15 cellular contexts compared by ENCODE assay signal in the genomic region with DNA sequence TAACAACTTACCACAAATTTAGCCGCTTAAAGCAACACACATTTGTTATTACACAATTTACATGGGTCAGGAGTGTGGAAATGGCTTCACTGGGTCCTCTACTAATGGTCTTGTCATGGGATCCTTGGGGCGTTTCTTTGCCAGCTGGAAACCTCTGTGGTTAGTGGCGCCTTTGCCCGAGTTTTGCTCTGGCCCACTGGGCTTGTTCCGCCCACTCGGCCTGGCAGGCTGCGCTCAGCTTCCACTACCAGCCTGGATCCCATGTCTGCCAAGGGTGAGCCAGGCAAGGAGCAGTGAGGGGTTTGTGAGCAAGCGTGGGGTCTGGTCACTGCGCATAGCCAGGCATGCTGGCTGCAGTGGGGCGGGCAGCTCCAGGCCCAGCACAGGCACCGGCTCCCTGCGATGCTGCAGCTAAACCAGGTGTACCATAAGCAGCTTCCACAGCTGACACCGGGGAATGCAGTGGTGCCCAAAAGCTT. TPM values are rescaled to one million over a fixed set of nuclear protein-coding genes. Genes with fewer than 3 reads are reported as not detected.
DNase-seq lines count a peak whose midpoint lies in the region; ATAC-seq, FAIRE-seq and TF ChIP-seq lines count a peak whose summit lies in the region.
"Had no signal": no experiment of that assay in that cellular context is flagged by ENCODE, and none has a peak within 500 bp of the region (broad histone marks: within the 10 kb centered on the region; RNA-seq: fewer than 3 reads in every experiment).

No MANE protein-coding gene starts in this region.

- no peak overlapping the region for H3K9ac ChIP-seq in HepG2 (ENCODE audit: insufficient read depth, low read depth, low read length)
- peak overlapping the region; percentile 45 for H3K9ac ChIP-seq in neuronal stem cell (ENCODE audit: low read depth, low read length, poor library complexity)

- no peaks in the 10 kb centered on the region for H3K27me3 ChIP-seq in right lobe of liver
- H3K27me3 ChIP-seq in HepG2 (ENCODE audit: control insufficient read depth in 1 of 2, insufficient read depth in 2 of 2, low read length in 2 of 2) = no peaks in the 10 kb centered on the region
- H3K27me3 ChIP-seq in breast epithelium = no peaks in the 10 kb centered on the region
- H3K27me3 ChIP-seq in neuronal stem cell (ENCODE audit: control insufficient read depth in 3 of 3, insufficient read depth in 3 of 3, low read depth in 1 of 3, low read length in 3 of 3) = no peaks in the 10 kb centered on the region
- H3K27me3 ChIP-seq in aorta (ENCODE audit: control insufficient read depth in 1 of 2, insufficient read depth in 2 of 2, low read length in 1 of 2) = no peaks in the 10 kb centered on the region
- H3K27me3 ChIP-seq: vagina had no signal

- H3K79me2 ChIP-seq in HepG2 (ENCODE audit: insufficient read depth, low read length) = no peaks in the 10 kb centered on the region

- H4K91ac ChIP-seq in neuronal stem cell (ENCODE audit: low read depth, low read length, poor library complexity) = no peak overlapping the region

- TF ChIP-seq CTCF in right lobe of liver (IDR thresholded peaks at IDR 0.05) (no peak), HepG2 (CRISPR knock-in tag; IDR thresholded peaks at IDR 0.05) (no peak), breast epithelium (IDR thresholded peaks at IDR 0.05) (no peak)

- H3K4me1 ChIP-seq in right lobe of liver (peaks cover 0 to 24% (median 1%) of the 10 kb centered on the region in 4 donors), HepG2 (ENCODE audit: insufficient read depth, low read length) (peaks cover under 1% of the 10 kb centered on the region; the same call in 1 of the 2 replicates), breast epithelium (no peaks in the 10 kb centered on the region), neuronal stem cell (ENCODE audit: control insufficient read depth in 2 of 2, insufficient read depth in 1 of 2, low read depth in 1 of 2, low read length in 2 of 2) (no peaks in the 10 kb centered on the region), aorta (ENCODE audit: control insufficient read depth in 1 of 2, insufficient read depth in 2 of 2, low read length in 2 of 2) (no peaks in the 10 kb centered on the region)
- H3K4me1 ChIP-seq: vagina had no signal

- TF ChIP-seq POLR2A in right lobe of liver (IDR thresholded peaks at IDR 0.05) (no peak), HepG2 (IDR thresholded peaks at IDR 0.05; ENCODE audit: insufficient read depth in 1 of 2, low read depth in 2 of 2, low read length in 2 of 2) (no peak), breast epithelium (IDR thresholded peaks at IDR 0.05) (no peak)

- H3K36me3 ChIP-seq in right lobe of liver (no peaks in the 10 kb centered on the region), HepG2 (replicated peaks in 1 of 2; ENCODE audit: control insufficient read depth in 1 of 2, insufficient read depth in 2 of 2, low read length in 2 of 2) (no peaks in the 10 kb centered on the region), breast epithelium (no peaks in the 10 kb centered on the region), neuronal stem cell (replicated peaks in 1 of 2; ENCODE audit: control insufficient read depth in 2 of 2, insufficient read depth in 2 of 2, low read length in 2 of 2) (no peaks in the 10 kb centered on the region), aorta (ENCODE audit: control insufficient read depth in 1 of 2, insufficient read depth in 2 of 2, low read length in 1 of 2) (no peaks in the 10 kb centered on the region)
- H3K36me3 ChIP-seq: vagina had no signal

- TF ChIP-seq EP300 in HepG2 (IDR thresholded peaks at IDR 0.05; ENCODE audit: low read depth in 2 of 2, low read length in 2 of 2) (no peak), HepG2 (CRISPR knock-in tag; IDR thresholded peaks at IDR 0.05; ENCODE audit: borderline replicate concordance) (no peak)

- no peak overlapping the region for H3K4ac ChIP-seq in neuronal stem cell (ENCODE audit: low read length)

- intact Hi-C loops in right lobe of liver (cut with DNase I) (no loop called here), HepG2 (cut with micrococcal nuclease; ENCODE audit: unreplicated experiment) (no loop called here), breast epithelium (cut with DNase I; ENCODE audit: low total_unique reads) (no loop called here), aorta (cut with DNase I) (no loop called here)

- TF ChIP-seq RAD21 in HepG2 (CRISPR knock-in tag; IDR thresholded peaks at IDR 0.05) = no peak

- H3K4me2 ChIP-seq in HepG2 (ENCODE audit: low read depth, low read length) (no peak overlapping the region), neuronal stem cell (ENCODE audit: insufficient read depth, low read length, poor library complexity, severe bottlenecking) (no peak overlapping the region)

- ATAC-seq in right lobe of liver = peak; percentile 39 to 48 (median 45)
- no peak; the same call in 1 of the 3 replicates for ATAC-seq in HepG2
- ATAC-seq in aorta (ENCODE audit: low FRiP score) = peak; percentile 54
- ATAC-seq in HG02571 (IDR thresholded peaks at IDR 0.05; ENCODE audit: unreplicated experiment) = no peak

- H4K20me1 ChIP-seq in HepG2 (ENCODE audit: insufficient read depth, low read length) = no peaks in the 10 kb centered on the region

- H3K18ac ChIP-seq in neuronal stem cell (ENCODE audit: low read length) = peak overlapping the region; percentile 54

- H2BK5ac ChIP-seq in neuronal stem cell (ENCODE audit: low read length) = no peak overlapping the region

- peak in 1 of 3 donors; percentile 30 for DNase-seq in right lobe of liver
- DNase-seq in HepG2 (ENCODE audit: low spot score) = no peak
- DNase-seq in breast epithelium (ENCODE audit: low spot score in 2 of 2) = peak in 1 of 2 donors; percentile 36
- DNase-seq in neuronal stem cell (ENCODE audit: low spot score) = no peak
- DNase-seq in aorta = peak; percentile 72 to 81
- no peak for DNase-seq in OCI-M2 (lab: John Stamatoyannopoulos, UW; ENCODE audit: unreplicated experiment)
- no peak for DNase-seq in NCI-H748 (lab: John Stamatoyannopoulos, UW; ENCODE audit: unreplicated experiment)
- DNase-seq: effector memory CD4-positive, alpha-beta T cell; NCI-H1105; NCI-H2227 treated with DMSO at 0.1 percent for 48 hours; stimulated activated CD4-positive, alpha-beta T cell treated with anti-CD3 and anti-CD28 coated beads, Interleukin-4, amount 100 ng/mL, for 1 hour had no signal

- peak overlapping the region; percentile 42 for H2BK120ac ChIP-seq in neuronal stem cell (ENCODE audit: low read depth, low read length)

- no peak for FAIRE-seq in HepG2 (lab: Jason Lieb, UNC)
- FAIRE-seq: GM18507 had no signal

- POLR2A ChIA-PET in HepG2 (lab: Yijun Ruan, JAX) = interaction anchor here (1.1 kb wide), 1 partner anchor 14 kb away, joined by 3 read pairs; no protein-coding TSS in a partner anchor

- H3K27ac ChIP-seq in right lobe of liver (peak overlapping the region in 1 of 3 donors; percentile 30), HepG2 (ENCODE audit: extremely low read length, insufficient read depth, low read length) (no peak overlapping the region), breast epithelium (peak overlapping the region; percentile 3 to 33), neuronal stem cell (replicated peaks; ENCODE audit: low read length) (no peak overlapping the region), aorta (ENCODE audit: low read depth in 1 of 2, low read length in 2 of 2) (no peak overlapping the region)
- H3K27ac ChIP-seq: vagina, VCaP had no signal

- no peak overlapping the region for H4K8ac ChIP-seq in neuronal stem cell (ENCODE audit: low read depth, low read length)

- H3K79me1 ChIP-seq in neuronal stem cell (ENCODE audit: low read depth, low read length) = no peaks in the 10 kb centered on the region

- no peak overlapping the region for H3K4me3 ChIP-seq in right lobe of liver
- H3K4me3 ChIP-seq in HepG2 (replicated peaks in 1 of 3; ENCODE audit: insufficient read depth in 1 of 3, low read depth in 2 of 3, low read length in 3 of 3) = no peak overlapping the region
- no peak overlapping the region for H3K4me3 ChIP-seq in breast epithelium
- no peak overlapping the region for H3K4me3 ChIP-seq in neuronal stem cell (ENCODE audit: low read length in 2 of 2)
- no peak overlapping the region for H3K4me3 ChIP-seq in aorta (ENCODE audit: low read length in 2 of 2)
- H3K4me3 ChIP-seq: vagina had no signal

- H2AK5ac ChIP-seq in neuronal stem cell (ENCODE audit: low read depth, low read length) = no peak overlapping the region

- H3K23ac ChIP-seq in neuronal stem cell (ENCODE audit: low read depth, low read length, poor library complexity) = peak overlapping the region; percentile 34

- in situ Hi-C loops in HepG2 (cut with HindIII; ENCODE audit: extremely low pct_ligation_motif_present, low pct_unique_long_range_greater_than_20kb) = no loop called here

- CTCF ChIA-PET in HepG2 (lab: Yijun Ruan, JAX; ENCODE audit: low intra/inter-chr PET ratio, low total read pairs) = no interaction called here

- H3K9me3 ChIP-seq in right lobe of liver (no peaks in the 10 kb centered on the region), HepG2 (ENCODE audit: low read length) (no peaks in the 10 kb centered on the region), breast epithelium (no peaks in the 10 kb centered on the region), neuronal stem cell (replicated peaks in 1 of 2; ENCODE audit: control insufficient read depth in 2 of 2, insufficient read depth in 1 of 2, low read depth in 1 of 2, low read length in 2 of 2) (no peaks in the 10 kb centered on the region), aorta (ENCODE audit: control insufficient read depth, low read length) (no peaks in the 10 kb centered on the region)
- H3K9me3 ChIP-seq: vagina had no signal

- H3K14ac ChIP-seq in neuronal stem cell (ENCODE audit: low read length) = no peak overlapping the region

- H2BK12ac ChIP-seq in neuronal stem cell (ENCODE audit: low read length) = peak overlapping the region; percentile 86

- no peak overlapping the region for H2BK15ac ChIP-seq in neuronal stem cell (ENCODE audit: low read length)

- WGBS in right lobe of liver (ENCODE audit: insufficient coverage, low coverage, low lambda C conversion rate, missing lambda C conversion rate) = 67% methylated on average over 7 of the region's 13 CpGs
- 80% methylated on average over 11 of the region's 13 CpGs for WGBS in HepG2 (ENCODE audit: low lambda C conversion rate)
- no CpG with 5 or more reads among the region's 13 CpGs for WGBS in neuronal stem cell (ENCODE audit: extremely low coverage in 2 of 2, insufficient read length in 2 of 2, insufficient replicate concordance in 1 of 2), 2 donors
- 41 to 52% methylated on average over 13 of the region's 13 CpGs for WGBS in aorta, 2 donors

- no TSS peak for BruUV-seq in HepG2 (replicated peaks; lab: Mats Ljungman, UMichigan)

- no peak overlapping the region for H2AFZ ChIP-seq in HepG2 (ENCODE audit: low read length)
- no peak overlapping the region for H2AFZ ChIP-seq in neuronal stem cell (ENCODE audit: low read length)

RNA-seq across cellular contexts. Expression of gene MBD2, which starts 16.2 kb away (rescaled TPM):
- total RNA-seq in right lobe of liver (10 to 100 TPM; 13.7 to 47.7 (median 29.4) TPM), HepG2 (2016; rRNA removed; fragmentation: Illumina TruSeq; extraction: Trizol) (38.5 and 48.6 TPM in 2 replicates), breast epithelium (10 to 100 TPM; 46.2 to 61.9 (median 50.6) TPM), aorta (10 to 100 TPM; 74.3 to 92.6 TPM)
- total RNA-seq in HepG2 (2016; cell fraction: cytosol; rRNA removed; fragmentation: Illumina TruSeq; extraction: Trizol; ENCODE audit: low read depth) = 24.9 and 27.3 TPM in 2 replicates
- 29.4 and 38.2 TPM in 2 replicates for total RNA-seq in HepG2 (2016; cell fraction: insoluble cytoplasmic fraction; rRNA removed; fragmentation: Illumina TruSeq; extraction: Trizol)
- total RNA-seq in HepG2 (2016; cell fraction: membrane; rRNA removed; fragmentation: Illumina TruSeq; extraction: Trizol) = 63.4 and 68.1 TPM in 2 replicates
- total RNA-seq in HepG2 (2016; cell fraction: nucleus; rRNA removed; fragmentation: Illumina TruSeq; extraction: Trizol) = 10.7 and 13.6 TPM in 2 replicates
- polyA plus RNA-seq in HepG2 (2011; rRNA removed) (15.1 and 19.1 TPM in 2 replicates), aorta (10 to 100 TPM; 34.9 to 70.5 TPM)
- 7.8 and 10.5 TPM in 2 replicates for polyA plus RNA-seq in HepG2 (2011; cell fraction: cytosol; rRNA removed)
- 7.1 and 7.5 TPM in 2 replicates for polyA plus RNA-seq in HepG2 (2011; cell fraction: nucleus; rRNA removed)
- polyA plus RNA-seq in HepG2 (2012) = 13.7 and 24.4 TPM in 2 replicates
- polyA plus RNA-seq in HepG2 (2016; cell fraction: cytosol; fragmentation: Illumina TruSeq; extraction: Trizol; ENCODE audit: low read depth) = 46.2 and 46.3 TPM in 2 replicates
- polyA plus RNA-seq in HepG2 (2016; cell fraction: insoluble cytoplasmic fraction; fragmentation: Illumina TruSeq; extraction: Trizol; ENCODE audit: low read depth) = 43.4 and 46.4 TPM in 2 replicates
- polyA plus RNA-seq in HepG2 (2016; cell fraction: membrane; fragmentation: Illumina TruSeq; extraction: Trizol; ENCODE audit: low read depth) = 55.8 and 75.8 TPM in 2 replicates
- 45.5 and 52.2 TPM in 2 replicates for polyA plus RNA-seq in HepG2 (2016; cell fraction: nucleus; fragmentation: Illumina TruSeq; extraction: Trizol; ENCODE audit: insufficient read depth, low read depth)
- 17.9 and 34.9 TPM in 2 replicates for polyA minus RNA-seq in HepG2 (2011; rRNA and poly(A)+ RNA removed; ENCODE audit: low replicate concordance)
- 18.2 and 30.0 TPM in 2 replicates for polyA minus RNA-seq in HepG2 (2011; cell fraction: cytosol; rRNA and poly(A)+ RNA removed)
- polyA minus RNA-seq in HepG2 (2011; cell fraction: nucleus; rRNA and poly(A)+ RNA removed) = 15.5 and 16.7 TPM in 2 replicates
- 31.4 TPM for polyA plus RNA-seq in neuronal stem cell (2013, experiment 1 of 2)
- polyA plus RNA-seq in neuronal stem cell (2013, experiment 2 of 2) = 31.2 TPM

RNA-seq across cellular contexts. Expression of gene POLI, which starts 28.6 kb away (rescaled TPM):
- total RNA-seq in right lobe of liver (10 to 100 TPM in 5 of 6 experiments, 1 to 10 TPM in 1; 9.2 to 14.1 (median 12.2) TPM), HepG2 (2016; rRNA removed; fragmentation: Illumina TruSeq; extraction: Trizol) (14.1 and 16.8 TPM in 2 replicates), breast epithelium (10 to 100 TPM; 46.9 to 67.6 (median 47.0) TPM), aorta (10 to 100 TPM; 31.6 to 45.6 TPM)
- 41.2 and 49.7 TPM in 2 replicates for total RNA-seq in HepG2 (2016; cell fraction: cytosol; rRNA removed; fragmentation: Illumina TruSeq; extraction: Trizol; ENCODE audit: low read depth)
- 15.2 and 16.9 TPM in 2 replicates for total RNA-seq in HepG2 (2016; cell fraction: insoluble cytoplasmic fraction; rRNA removed; fragmentation: Illumina TruSeq; extraction: Trizol)
- 22.0 and 28.7 TPM in 2 replicates for total RNA-seq in HepG2 (2016; cell fraction: membrane; rRNA removed; fragmentation: Illumina TruSeq; extraction: Trizol)
- 24.8 and 26.2 TPM in 2 replicates for total RNA-seq in HepG2 (2016; cell fraction: nucleus; rRNA removed; fragmentation: Illumina TruSeq; extraction: Trizol)
- polyA plus RNA-seq in HepG2 (2011; rRNA removed) (17.2 and 21.2 TPM in 2 replicates), aorta (10 to 100 TPM; 14.4 to 33.9 TPM)
- polyA plus RNA-seq in HepG2 (2011; cell fraction: cytosol; rRNA removed) = 3.6 and 4.5 TPM in 2 replicates
- 41.4 and 49.8 TPM in 2 replicates for polyA plus RNA-seq in HepG2 (2011; cell fraction: nucleus; rRNA removed)
- 10.6 and 14.5 TPM in 2 replicates for polyA plus RNA-seq in HepG2 (2012)
- 1.5 and 1.7 TPM in 2 replicates for polyA plus RNA-seq in HepG2 (2016; cell fraction: cytosol; fragmentation: Illumina TruSeq; extraction: Trizol; ENCODE audit: low read depth)
- polyA plus RNA-seq in HepG2 (2016; cell fraction: insoluble cytoplasmic fraction; fragmentation: Illumina TruSeq; extraction: Trizol; ENCODE audit: low read depth) = 14.7 and 14.8 TPM in 2 replicates
- 5.1 and 5.3 TPM in 2 replicates for polyA plus RNA-seq in HepG2 (2016; cell fraction: membrane; fragmentation: Illumina TruSeq; extraction: Trizol; ENCODE audit: low read depth)
- 57.5 and 59.9 TPM in 2 replicates for polyA plus RNA-seq in HepG2 (2016; cell fraction: nucleus; fragmentation: Illumina TruSeq; extraction: Trizol; ENCODE audit: insufficient read depth, low read depth)
- 4.6 and 6.5 TPM in 2 replicates for polyA minus RNA-seq in HepG2 (2011; rRNA and poly(A)+ RNA removed; ENCODE audit: low replicate concordance)
- 7.3 and 10.0 TPM in 2 replicates for polyA minus RNA-seq in HepG2 (2011; cell fraction: cytosol; rRNA and poly(A)+ RNA removed)
- 46.1 and 47.0 TPM in 2 replicates for polyA minus RNA-seq in HepG2 (2011; cell fraction: nucleus; rRNA and poly(A)+ RNA removed)
- 36.1 TPM for polyA plus RNA-seq in neuronal stem cell (2013, experiment 1 of 2)
- 38.0 TPM for polyA plus RNA-seq in neuronal stem cell (2013, experiment 2 of 2)

Comparison
In these comparisons a context has a peak if more than half of its experiments do, and no peak if none do; other contexts are left out.
1. ATAC-seq: peak in right lobe of liver (4 of 4) and aorta (single experiment); none in HepG2 (single experiment) and HG02571 (single experiment).
2. DNase-seq: peak in aorta (2 of 2); none in HepG2 (single experiment), neuronal stem cell (single experiment), OCI-M2 (single experiment) and NCI-H748 (single experiment).
3. H3K27ac ChIP-seq: peak in breast epithelium (2 of 2); none in HepG2 (single experiment), neuronal stem cell (single experiment) and aorta (0 of 2).